ENCODE assay signal across 15 cellular contexts in genomic region chr6:107153061-107153460, GRCh38. TPM values are rescaled to one million over a fixed set of nuclear protein-coding genes. Genes with fewer than 3 reads are reported as not detected.
DNase-seq lines count a peak whose midpoint lies in the region; ATAC-seq lines count a peak whose summit lies in the region.
"Had no signal": no experiment of that assay in that cellular context is flagged by ENCODE, and none has a peak within 500 bp of the region (broad histone marks: within the 10 kb centered on the region; RNA-seq: fewer than 3 reads in every experiment).

No MANE protein-coding gene starts in this region.

- ATAC-seq in stimulated activated effector memory CD8-positive, alpha-beta T cell treated with anti-CD3 and anti-CD28 coated beads, Interleukin-12 subunit alpha, Interleukin-12 subunit beta, amount 100 ng/mL, for 72 hours = no peak
- ATAC-seq: natural killer cell had no signal

- H3K27ac ChIP-seq in neuronal stem cell (replicated peaks; ENCODE audit: low read length) = no peak overlapping the region

- no peaks in the 10 kb centered on the region for H3K4me1 Mint-ChIP-seq in stimulated activated effector memory CD8-positive, alpha-beta T cell treated with anti-CD3 and anti-CD28 coated beads, Interleukin-12 subunit alpha, Interleukin-12 subunit beta, amount 100 ng/mL, for 72 hours
- H3K4me1 Mint-ChIP-seq: central memory CD8-positive, alpha-beta T cell had no signal

- H3K9me3 Mint-ChIP-seq in stimulated activated effector memory CD8-positive, alpha-beta T cell treated with anti-CD3 and anti-CD28 coated beads, Interleukin-12 subunit alpha, Interleukin-12 subunit beta, amount 100 ng/mL, for 72 hours = no peaks in the 10 kb centered on the region
- H3K9me3 Mint-ChIP-seq: CD4-positive, CD25-positive, alpha-beta regulatory T cell; central memory CD8-positive, alpha-beta T cell; natural killer cell had no signal

- no peak overlapping the region for H2BK15ac ChIP-seq in neuronal stem cell (ENCODE audit: low read length)

- no peak overlapping the region for H2AK5ac ChIP-seq in neuronal stem cell (ENCODE audit: low read depth, low read length)

- no peak overlapping the region for H2AFZ ChIP-seq in neuronal stem cell (ENCODE audit: low read length)

- H3K18ac ChIP-seq in neuronal stem cell (ENCODE audit: low read length) = no peak overlapping the region

- H2BK12ac ChIP-seq in neuronal stem cell (ENCODE audit: low read length) = no peak overlapping the region

- no peak overlapping the region for H3K4me2 ChIP-seq in neuronal stem cell (ENCODE audit: insufficient read depth, low read length, poor library complexity, severe bottlenecking)

- no peaks in the 10 kb centered on the region for H3K27me3 ChIP-seq in adipocyte (replicated peaks; ENCODE audit: control insufficient read depth, insufficient read depth, low read length)
- no peaks in the 10 kb centered on the region for H3K27me3 ChIP-seq in neuronal stem cell (ENCODE audit: control insufficient read depth in 3 of 3, insufficient read depth in 3 of 3, low read depth in 1 of 3, low read length in 3 of 3)
- H3K27me3 ChIP-seq: stomach had no signal

- H3K9me3 ChIP-seq in adipocyte (ENCODE audit: control insufficient read depth, low read length) (no peaks in the 10 kb centered on the region), neuronal stem cell (replicated peaks in 1 of 2; ENCODE audit: control insufficient read depth in 2 of 2, insufficient read depth in 1 of 2, low read depth in 1 of 2, low read length in 2 of 2) (no peaks in the 10 kb centered on the region)
- H3K9me3 ChIP-seq: stomach had no signal

- H4K8ac ChIP-seq in neuronal stem cell (ENCODE audit: low read depth, low read length) = no peak overlapping the region

- H3K4ac ChIP-seq in neuronal stem cell (ENCODE audit: low read length) = no peak overlapping the region

- H3K36me3 Mint-ChIP-seq in stimulated activated effector memory CD8-positive, alpha-beta T cell treated with anti-CD3 and anti-CD28 coated beads, Interleukin-12 subunit alpha, Interleukin-12 subunit beta, amount 100 ng/mL, for 72 hours = no peaks in the 10 kb centered on the region
- H3K36me3 Mint-ChIP-seq: natural killer cell had no signal

- H3K9ac ChIP-seq in adipocyte (ENCODE audit: low read length) = no peak overlapping the region
- no peak overlapping the region for H3K9ac ChIP-seq in neuronal stem cell (ENCODE audit: low read depth, low read length, poor library complexity)

- no peak overlapping the region for H3K27ac Mint-ChIP-seq in stimulated activated effector memory CD8-positive, alpha-beta T cell treated with anti-CD3 and anti-CD28 coated beads, Interleukin-12 subunit alpha, Interleukin-12 subunit beta, amount 100 ng/mL, for 72 hours
- H3K27ac Mint-ChIP-seq: CD4-positive, CD25-positive, alpha-beta regulatory T cell; natural killer cell had no signal

- H4K91ac ChIP-seq in neuronal stem cell (ENCODE audit: low read depth, low read length, poor library complexity) = no peak overlapping the region

- H3K4me1 ChIP-seq in adipocyte (ENCODE audit: control insufficient read depth, insufficient read depth, low read length) (no peaks in the 10 kb centered on the region), neuronal stem cell (ENCODE audit: control insufficient read depth in 2 of 2, insufficient read depth in 1 of 2, low read depth in 1 of 2, low read length in 2 of 2) (peaks cover 4 to 9% of the 10 kb centered on the region in 2 donors)

- H2BK5ac ChIP-seq in neuronal stem cell (ENCODE audit: low read length) = no peak overlapping the region

- no peak overlapping the region for H3K23ac ChIP-seq in neuronal stem cell (ENCODE audit: low read depth, low read length, poor library complexity)

- no peaks in the 10 kb centered on the region for H3K79me1 ChIP-seq in neuronal stem cell (ENCODE audit: low read depth, low read length)

- DNase-seq in DMS53 treated with DMSO at 0.1 percent for 48 hours (lab: John Stamatoyannopoulos, UW; ENCODE audit: unreplicated experiment) (peak; percentile 29), NCI-H146 (lab: John Stamatoyannopoulos, UW) (peak; percentile 73), adipocyte (ENCODE audit: low read depth) (peak; percentile 5), myocyte (ENCODE audit: low read depth) (peak; percentile 13), NK-92 (lab: John Stamatoyannopoulos, UW; ENCODE audit: unreplicated experiment) (no peak), neuronal stem cell (ENCODE audit: low spot score) (no peak), AG08395 (ENCODE audit: low spot score) (no peak)
- no peak for DNase-seq in stimulated activated effector memory CD8-positive, alpha-beta T cell treated with anti-CD3 and anti-CD28 coated beads, Interleukin-12 subunit alpha, Interleukin-12 subunit beta, amount 100 ng/mL, for 72 hours (ENCODE audit: low spot score in 2 of 2)
- DNase-seq: CD4-positive, CD25-positive, alpha-beta regulatory T cell; GF-D8; GOT3; MM.1S; natural killer cell; stomach had no signal

- H3K4me3 Mint-ChIP-seq in stimulated activated effector memory CD8-positive, alpha-beta T cell treated with anti-CD3 and anti-CD28 coated beads, Interleukin-12 subunit alpha, Interleukin-12 subunit beta, amount 100 ng/mL, for 72 hours = no peak overlapping the region
- H3K4me3 Mint-ChIP-seq: CD4-positive, CD25-positive, alpha-beta regulatory T cell; central memory CD8-positive, alpha-beta T cell; natural killer cell had no signal

- H3K36me3 ChIP-seq in adipocyte (ENCODE audit: control insufficient read depth, insufficient read depth, low read length, severe bottlenecking) (no peaks in the 10 kb centered on the region), neuronal stem cell (replicated peaks in 1 of 2; ENCODE audit: control insufficient read depth in 2 of 2, insufficient read depth in 2 of 2, low read length in 2 of 2) (no peaks in the 10 kb centered on the region)
- H3K36me3 ChIP-seq: stomach had no signal

- no CpG with 5 or more reads among the region's 4 CpGs for WGBS in neuronal stem cell (ENCODE audit: extremely low coverage in 2 of 2, insufficient read length in 2 of 2, insufficient replicate concordance in 1 of 2), 2 donors

- H2BK120ac ChIP-seq in neuronal stem cell (ENCODE audit: low read depth, low read length) = no peak overlapping the region

- H3K4me3 ChIP-seq in adipocyte (ENCODE audit: low read length) = no peak overlapping the region
- H3K4me3 ChIP-seq in neuronal stem cell (ENCODE audit: low read length in 2 of 2) = no peak overlapping the region
- H3K4me3 ChIP-seq: stomach had no signal

- no peak overlapping the region for H3K14ac ChIP-seq in neuronal stem cell (ENCODE audit: low read length)

RNA-seq across cellular contexts. Expression of gene BEND3, which starts 37.7 kb away (rescaled TPM):
- 2.2 and 2.6 TPM in 2 replicates for total RNA-seq in myocyte
- polyA plus RNA-seq in myocyte (2012) = 1.2 TPM
- 4.8 TPM for polyA plus RNA-seq in neuronal stem cell (2013, experiment 1 of 2)
- 5.1 TPM for polyA plus RNA-seq in neuronal stem cell (2013, experiment 2 of 2)

Comparison
In these comparisons a context has a peak if more than half of its experiments do, and no peak if none do; other contexts are left out.
1. DNase-seq: peak in DMS53 treated with DMSO at 0.1 percent for 48 hours (single experiment), NCI-H146 (single experiment), adipocyte (single experiment) and myocyte (single experiment); none in NK-92 (single experiment), stimulated activated effector memory CD8-positive, alpha-beta T cell treated with anti-CD3 and anti-CD28 coated beads, Interleukin-12 subunit alpha, Interleukin-12 subunit beta, amount 100 ng/mL, for 72 hours (0 of 2), neuronal stem cell (single experiment) and AG08395 (single experiment).